Comparison of ENCODE assay signal across 10 cellular contexts in genomic region chr15:73685981-73686380, GRCh38.
A peak's percentile ranks its signal among the peaks of the same experiment; 100 is the strongest.
DNase-seq lines count a peak whose midpoint lies in the region; ATAC-seq lines count a peak whose summit lies in the region.
"Had no signal": no experiment of that assay in that cellular context is flagged by ENCODE, and none has a peak within 500 bp of the region (broad histone marks: within the 10 kb centered on the region; RNA-seq: fewer than 3 reads in every experiment).

No MANE protein-coding gene starts in this region.

- H3K4me3 Mint-ChIP-seq in stimulated activated naive CD8-positive, alpha-beta T cell treated with anti-CD3 and anti-CD28 coated beads, Interleukin-15, Interleukin-2, amounts not matched to agents 100 ng/mL and 50 ng/mL, for 24 hours: no peak overlapping the region

- H3K9ac ChIP-seq in endocrine pancreas (ENCODE audit: control insufficient read depth, insufficient read depth, low read length): peak overlapping the region; percentile 67

- peak overlapping the region; percentile 44 for H3K4me3 ChIP-seq in endocrine pancreas (ENCODE audit: control insufficient read depth, insufficient read depth, low read length)
- peak overlapping the region; percentile 62 to 84 for H3K4me3 ChIP-seq in muscle layer of duodenum (ENCODE audit: low read depth in 1 of 2, low read length in 2 of 2)

- ATAC-seq in stimulated activated naive CD8-positive, alpha-beta T cell treated with anti-CD3 and anti-CD28 coated beads, Interleukin-15, Interleukin-2, amounts not matched to agents 100 U/mL and 50 U/mL, for 24 hours: no peak
- ATAC-seq in HG03565 (IDR thresholded peaks at IDR 0.05; ENCODE audit: unreplicated experiment): no peak

- H3K9me3 ChIP-seq in endocrine pancreas (ENCODE audit: control insufficient read depth, low read length) (no peaks in the 10 kb centered on the region), muscle layer of duodenum (ENCODE audit: control insufficient read depth in 1 of 2, low read length in 2 of 2) (no peaks in the 10 kb centered on the region)

- no peaks in the 10 kb centered on the region for H3K9me3 Mint-ChIP-seq in stimulated activated naive CD8-positive, alpha-beta T cell treated with anti-CD3 and anti-CD28 coated beads, Interleukin-15, Interleukin-2, amounts not matched to agents 100 ng/mL and 50 ng/mL, for 24 hours

- DNase-seq in stimulated activated naive CD8-positive, alpha-beta T cell treated with anti-CD3 and anti-CD28 coated beads, Interleukin-15, Interleukin-2, amounts not matched to agents 100 U/mL and 50 U/mL, for 24 hours: no peak
- DNase-seq in NCI-H2196 treated with DMSO at 0.1 percent for 48 hours (lab: John Stamatoyannopoulos, UW; ENCODE audit: unreplicated experiment): no peak
- DNase-seq in NCI-H524 treated with DMSO at 0.1 percent for 48 hours (lab: John Stamatoyannopoulos, UW): no peak
- no peak for DNase-seq in kidney glomerular epithelial cell (lab: John Stamatoyannopoulos, UW)
- DNase-seq: NCI-H1436; stimulated activated CD4-positive, alpha-beta T cell treated with anti-CD3 and anti-CD28 coated beads, Interleukin-2, amount 100 ng/mL, for 48 hours had no signal

- H3K27me3 ChIP-seq in endocrine pancreas (ENCODE audit: control insufficient read depth, insufficient read depth, low read length) (no peaks in the 10 kb centered on the region), muscle layer of duodenum (ENCODE audit: low read depth, low read length) (no peaks in the 10 kb centered on the region)

- H3K36me3 Mint-ChIP-seq in stimulated activated naive CD8-positive, alpha-beta T cell treated with anti-CD3 and anti-CD28 coated beads, Interleukin-15, Interleukin-2, amounts not matched to agents 100 ng/mL and 50 ng/mL, for 24 hours (ENCODE audit: low read depth): no peaks in the 10 kb centered on the region

- peaks cover 16% of the 10 kb centered on the region for H3K4me1 Mint-ChIP-seq in stimulated activated naive CD8-positive, alpha-beta T cell treated with anti-CD3 and anti-CD28 coated beads, Interleukin-15, Interleukin-2, amounts not matched to agents 100 ng/mL and 50 ng/mL, for 24 hours (ENCODE audit: low read depth)

- H3K36me3 ChIP-seq in endocrine pancreas (ENCODE audit: control insufficient read depth, insufficient read depth, low read length) (no peaks in the 10 kb centered on the region), muscle layer of duodenum (ENCODE audit: control insufficient read depth in 1 of 2, insufficient read depth in 2 of 2, low read length in 2 of 2) (peaks cover 0 to 4% of the 10 kb centered on the region in 2 donors)

- peak overlapping the region; percentile 47 for H3K27ac Mint-ChIP-seq in stimulated activated naive CD8-positive, alpha-beta T cell treated with anti-CD3 and anti-CD28 coated beads, Interleukin-15, Interleukin-2, amounts not matched to agents 100 ng/mL and 50 ng/mL, for 24 hours

- H3K4me1 ChIP-seq in endocrine pancreas (ENCODE audit: control insufficient read depth, insufficient read depth, low read length) (peaks cover 7% of the 10 kb centered on the region), muscle layer of duodenum (ENCODE audit: control insufficient read depth in 1 of 2, insufficient read depth in 2 of 2, low read length in 2 of 2) (peaks cover 19 to 33% of the 10 kb centered on the region in 2 donors)

- peak overlapping the region; percentile 43 for H3K27ac ChIP-seq in muscle layer of duodenum (ENCODE audit: low read length)

- peaks cover 52% of the 10 kb centered on the region for H3K27me3 Mint-ChIP-seq in stimulated activated naive CD8-positive, alpha-beta T cell treated with anti-CD3 and anti-CD28 coated beads, Interleukin-15, Interleukin-2, amounts not matched to agents 100 ng/mL and 50 ng/mL, for 24 hours
